In the genomic region with DNA sequence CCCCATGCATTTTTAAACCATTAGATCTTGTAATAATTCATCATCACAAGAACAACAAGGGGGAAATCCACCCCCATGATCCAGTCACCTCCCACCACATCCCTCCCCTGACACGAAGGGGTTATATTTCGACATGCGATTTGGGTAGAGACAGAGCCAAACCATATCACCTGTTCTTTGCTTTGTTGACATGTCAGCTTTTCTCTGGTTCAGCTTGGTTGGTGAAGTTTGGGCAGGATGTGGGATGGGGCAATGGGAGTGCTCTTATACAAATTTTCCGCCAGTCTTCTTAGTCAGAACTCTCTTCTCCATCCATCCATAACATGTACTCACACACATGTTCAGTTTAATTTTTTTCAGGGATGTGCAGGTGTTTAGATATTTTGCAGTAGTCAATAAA, we compare ENCODE assay signal across 25 cellular contexts. TPM values are rescaled to one million over a fixed set of nuclear protein-coding genes. Genes with fewer than 3 reads are reported as not detected.
DNase-seq lines count a peak whose midpoint lies in the region; ATAC-seq, FAIRE-seq and TF ChIP-seq lines count a peak whose summit lies in the region.
"Had no signal": no experiment of that assay in that cellular context is flagged by ENCODE, and none has a peak within 500 bp of the region (broad histone marks: within the 10 kb centered on the region; RNA-seq: fewer than 3 reads in every experiment).

No MANE protein-coding gene starts in this region.

- peak overlapping the region; percentile 35 for H3K27ac Mint-ChIP-seq in activated CD4-positive, alpha-beta T cell treated with anti-CD3 and anti-CD28 coated beads, Interleukin-2, amount 10 ng/mL, durations not matched to agents 24 days and 14 days
- H3K27ac Mint-ChIP-seq in activated T-helper 17 cell treated with anti-CD3 and anti-CD28 coated beads, Interleukin-2, amount 50 U/mL, for 72 hours = peak overlapping the region; percentile 87
- H3K27ac Mint-ChIP-seq in naive thymus-derived CD8-positive, alpha-beta T cell = peak overlapping the region; percentile 2 to 91 (median 69)
- H3K27ac Mint-ChIP-seq: B cell, brain had no signal

- no peaks in the 10 kb centered on the region for H3K9me3 ChIP-seq in Peyer's patch
- H3K9me3 ChIP-seq: A549, esophagus muscularis mucosa, gastrocnemius medialis, SK-N-SH, upper lobe of right lung had no signal

- H3K27me3 ChIP-seq in Peyer's patch = no peaks in the 10 kb centered on the region
- H3K27me3 ChIP-seq: esophagus muscularis mucosa, gastrocnemius medialis, upper lobe of right lung had no signal

- no peaks in the 10 kb centered on the region for H3K27me3 Mint-ChIP-seq in activated CD4-positive, alpha-beta T cell treated with anti-CD3 and anti-CD28 coated beads, Interleukin-2, amount 10 ng/mL, durations not matched to agents 24 days and 14 days
- H3K27me3 Mint-ChIP-seq in activated T-helper 17 cell treated with anti-CD3 and anti-CD28 coated beads, Interleukin-2, amount 50 U/mL, for 72 hours = no peaks in the 10 kb centered on the region
- no peaks in the 10 kb centered on the region for H3K27me3 Mint-ChIP-seq in naive thymus-derived CD8-positive, alpha-beta T cell
- H3K27me3 Mint-ChIP-seq: B cell, brain had no signal

- peak; percentile 66 for DNase-seq in activated CD4-positive, alpha-beta T cell treated with anti-CD3 and anti-CD28 coated beads, Interleukin-2, amount 10 ng/mL, durations not matched to agents 24 days and 14 days
- no peak for DNase-seq in activated CD4-positive, alpha-beta T cell treated with anti-CD3 and anti-CD28 coated beads for 1 hour
- DNase-seq in H54 (ENCODE audit: insufficient read length, low spot score) = no peak
- peak in 4 of 10 donors; percentile 14 to 52 (median 34) for DNase-seq in naive thymus-derived CD8-positive, alpha-beta T cell
- no peak for DNase-seq in putamen (ENCODE audit: low spot score)
- DNase-seq in Peyer's patch = no peak
- DNase-seq: effector memory CD4-positive, alpha-beta T cell; gastrocnemius medialis; hypothalamus; kidney; MV-4-11; NCI-H2171 treated with DMSO at 0.1 percent for 48 hours; NCI-H526; occipital lobe; retina; SK-N-SH; stimulated activated CD4-positive, alpha-beta T cell treated with anti-CD3 and anti-CD28 coated beads, Interleukin-4, amount 100 ng/mL, for 4 hours; upper lobe of right lung had no signal

- no peaks in the 10 kb centered on the region for H3K9me3 Mint-ChIP-seq in activated CD4-positive, alpha-beta T cell treated with anti-CD3 and anti-CD28 coated beads, Interleukin-2, amount 10 ng/mL, durations not matched to agents 24 days and 14 days
- H3K9me3 Mint-ChIP-seq in activated T-helper 17 cell treated with anti-CD3 and anti-CD28 coated beads, Interleukin-2, amount 50 U/mL, for 72 hours = no peaks in the 10 kb centered on the region
- H3K9me3 Mint-ChIP-seq in naive thymus-derived CD8-positive, alpha-beta T cell = no peaks in the 10 kb centered on the region
- H3K9me3 Mint-ChIP-seq: brain had no signal

- TF ChIP-seq CTCF in Peyer's patch (IDR thresholded peaks at IDR 0.05) = no peak

- no peak overlapping the region for H3K4me3 Mint-ChIP-seq in activated CD4-positive, alpha-beta T cell treated with anti-CD3 and anti-CD28 coated beads, Interleukin-2, amount 10 ng/mL, durations not matched to agents 24 days and 14 days
- peak overlapping the region; percentile 60 for H3K4me3 Mint-ChIP-seq in activated T-helper 17 cell treated with anti-CD3 and anti-CD28 coated beads, Interleukin-2, amount 50 U/mL, for 72 hours
- H3K4me3 Mint-ChIP-seq in naive thymus-derived CD8-positive, alpha-beta T cell = peak overlapping the region in 7 of 10 donors; percentile 22 to 57 (median 45)
- H3K4me3 Mint-ChIP-seq: B cell, brain had no signal

- no peak overlapping the region for H3K27ac ChIP-seq in Peyer's patch
- H3K27ac ChIP-seq: A549, esophagus muscularis mucosa, gastrocnemius medialis, KMS-11, upper lobe of right lung had no signal

- H3K4me1 ChIP-seq in Peyer's patch = no peaks in the 10 kb centered on the region

- peak; percentile 77 for ATAC-seq in activated T-helper 17 cell treated with anti-CD3 and anti-CD28 coated beads, Interleukin-2, amount 50 U/mL, for 72 hours (replicated peaks)
- ATAC-seq in naive thymus-derived CD8-positive, alpha-beta T cell = peak; percentile 68 to 83
- no peak for ATAC-seq in GM19467 (IDR thresholded peaks at IDR 0.05; ENCODE audit: unreplicated experiment)
- ATAC-seq: A549, gastrocnemius medialis, upper lobe of right lung had no signal

- TF ChIP-seq POLR2A in H54 (IDR thresholded peaks at IDR 0.05; ENCODE audit: low read depth, low read length) (no peak), Peyer's patch (IDR thresholded peaks at IDR 0.05) (no peak)

- intact Hi-C loops in activated CD4-positive, alpha-beta T cell treated with anti-CD3 and anti-CD28 coated beads, Interleukin-2, amount 10 ng/mL, durations not matched to agents 24 days and 14 days (cut with micrococcal nuclease) = no loop called here

- FAIRE-seq in H54 (lab: Jason Lieb, UNC) = peak; percentile 87
- FAIRE-seq: A549, kidney had no signal

- POLR2A ChIA-PET in naive thymus-derived CD8-positive, alpha-beta T cell (lab: Charles Lee) = interaction anchor here (1.0 to 9.8 kb wide), 3 partner anchors 13 to 237 kb away, joined by 3 to 93 read pairs (median 4); partner anchors contain the start of gene TPP2

- peaks cover 34% of the 10 kb centered on the region for H3K4me1 Mint-ChIP-seq in activated CD4-positive, alpha-beta T cell treated with anti-CD3 and anti-CD28 coated beads, Interleukin-2, amount 10 ng/mL, durations not matched to agents 24 days and 14 days
- H3K4me1 Mint-ChIP-seq in activated T-helper 17 cell treated with anti-CD3 and anti-CD28 coated beads, Interleukin-2, amount 50 U/mL, for 72 hours = peaks cover 18% of the 10 kb centered on the region
- H3K4me1 Mint-ChIP-seq in naive thymus-derived CD8-positive, alpha-beta T cell = peaks cover 29 to 79% (median 74%) of the 10 kb centered on the region in 4 donors
- H3K4me1 Mint-ChIP-seq: brain had no signal

- H3K36me3 ChIP-seq in Peyer's patch = peaks cover 0 to 58% (median 0%) of the 10 kb centered on the region in 3 donors

- no peak overlapping the region for H3K4me3 ChIP-seq in Peyer's patch
- H3K4me3 ChIP-seq: A549, esophagus muscularis mucosa, gastrocnemius medialis, upper lobe of right lung had no signal

- H3K36me3 Mint-ChIP-seq in activated CD4-positive, alpha-beta T cell treated with anti-CD3 and anti-CD28 coated beads, Interleukin-2, amount 10 ng/mL, durations not matched to agents 24 days and 14 days (ENCODE audit: low read depth) = peaks cover 61% of the 10 kb centered on the region
- H3K36me3 Mint-ChIP-seq in activated T-helper 17 cell treated with anti-CD3 and anti-CD28 coated beads, Interleukin-2, amount 50 U/mL, for 72 hours (ENCODE audit: low read depth) = peaks cover 98% of the 10 kb centered on the region
- H3K36me3 Mint-ChIP-seq in naive thymus-derived CD8-positive, alpha-beta T cell = peaks cover 25 to 90% (median 35%) of the 10 kb centered on the region in 3 donors

RNA-seq across cellular contexts. Expression of gene TPP2, which starts 12.9 kb away (rescaled TPM):
- 77.3 and 80.0 TPM in 2 replicates for total RNA-seq in activated CD4-positive, alpha-beta T cell treated with anti-CD3 and anti-CD28 coated beads, Interleukin-2, amount 10 ng/mL, durations not matched to agents 24 days and 14 days
- total RNA-seq in activated T-helper 17 cell treated with anti-CD3 and anti-CD28 coated beads, Interleukin-2, amount 50 U/mL, for 72 hours = 10 to 100 TPM; 57.2 to 71.4 TPM
- 100 to 1,000 TPM; 210 to 224 TPM for total RNA-seq in naive thymus-derived CD8-positive, alpha-beta T cell
- 10 to 100 TPM; 52.3 to 64.7 (median 61.1) TPM for polyA plus RNA-seq in naive thymus-derived CD8-positive, alpha-beta T cell
- 10 to 100 TPM; 20.0 to 52.0 (median 28.6) TPM for total RNA-seq in Peyer's patch

Comparison
In these comparisons a context has a peak if more than half of its experiments do, and no peak if none do; other contexts are left out.
1. H3K27ac Mint-ChIP-seq: peak in every context shown above with its lines; median percentile 87 in activated T-helper 17 cell treated with anti-CD3 and anti-CD28 coated beads, Interleukin-2, amount 50 U/mL, for 72 hours; 69 in naive thymus-derived CD8-positive, alpha-beta T cell; 35 in activated CD4-positive, alpha-beta T cell treated with anti-CD3 and anti-CD28 coated beads, Interleukin-2, amount 10 ng/mL, durations not matched to agents 24 days and 14 days.